Comparison of ENCODE assay signal across 22 cellular contexts in genomic region chr15:47794266-47794914, GRCh38.
DNase-seq lines count a peak whose midpoint lies in the region; ATAC-seq and TF ChIP-seq lines count a peak whose summit lies in the region.
"Had no signal": no experiment of that assay in that cellular context is flagged by ENCODE, and none has a peak within 500 bp of the region (broad histone marks: within the 10 kb centered on the region; RNA-seq: fewer than 3 reads in every experiment).

No MANE protein-coding gene starts in this region.

- no peak overlapping the region for H3K4me2 ChIP-seq in GM23338

- no peaks in the 10 kb centered on the region for H4K20me1 ChIP-seq in GM23338 (replicated peaks; ENCODE audit: insufficient read depth)

- H3F3A ChIP-seq in GM23338 (replicated peaks; ENCODE audit: low read depth) = no peaks in the 10 kb centered on the region

- H2AFZ ChIP-seq in GM23338 = no peak overlapping the region

- H3K27me3 Mint-ChIP-seq in GM23338 (ENCODE audit: insufficient read depth, low read depth, poor library complexity) = peaks cover 3% of the 10 kb centered on the region

- no peaks in the 10 kb centered on the region for H3K9me2 ChIP-seq in GM23338 (ENCODE audit: insufficient read depth)

- H3K4me1 ChIP-seq in GM23338 (ENCODE audit: insufficient read depth) = peaks cover 23% of the 10 kb centered on the region
- H3K4me1 ChIP-seq: colonic mucosa had no signal

- no peaks in the 10 kb centered on the region for H3K36me3 ChIP-seq in GM23338 (ENCODE audit: insufficient read depth)
- H3K36me3 ChIP-seq: colonic mucosa had no signal

- H3K27me3 ChIP-seq in GM23338 (ENCODE audit: insufficient read depth) = no peaks in the 10 kb centered on the region
- H3K27me3 ChIP-seq: colonic mucosa had no signal

- no peaks in the 10 kb centered on the region for H3K9me3 Mint-ChIP-seq in GM23338
- H3K9me3 Mint-ChIP-seq: activated naive CD4-positive, alpha-beta T cell treated with anti-CD3 and anti-CD28 coated beads, Interleukin-2, amount 50 U/mL, for 72 hours; activated T-helper 1 cell treated with anti-CD3 and anti-CD28 coated beads, Interleukin-12 subunit alpha, Interleukin-12 subunit beta, Interleukin-2, Interleukin-4 antibody, amounts not matched to agents 30 ng/mL and 10 ng/mL and 1 ng/mL, durations not matched to agents 14 hours and 24 hours and 36 hours; CD8-positive, alpha-beta T cell; immature natural killer cell had no signal

- H3K4me3 Mint-ChIP-seq in GM23338 = no peak overlapping the region
- H3K4me3 Mint-ChIP-seq: activated T-helper 1 cell treated with anti-CD3 and anti-CD28 coated beads, Interleukin-12 subunit alpha, Interleukin-12 subunit beta, Interleukin-2, Interleukin-4 antibody, amounts not matched to agents 30 ng/mL and 10 ng/mL and 1 ng/mL, durations not matched to agents 14 hours and 24 hours and 36 hours; CD8-positive, alpha-beta T cell; immature natural killer cell; stimulated activated effector memory CD8-positive, alpha-beta T cell treated with anti-CD3 and anti-CD28 coated beads, Interleukin-12 subunit alpha, Interleukin-12 subunit beta, amount 100 ng/mL, for 72 hours had no signal

- no peak overlapping the region for H3K4me3 ChIP-seq in epithelial cell of esophagus (ENCODE audit: low read length)
- no peak overlapping the region for H3K4me3 ChIP-seq in GM23338
- H3K4me3 ChIP-seq: colonic mucosa had no signal

- ATAC-seq in GM18868 (IDR thresholded peaks at IDR 0.05; ENCODE audit: unreplicated experiment) = peak; percentile 53
- no peak for ATAC-seq in GM23338
- ATAC-seq in GM21737 (IDR thresholded peaks at IDR 0.05; ENCODE audit: unreplicated experiment) = no peak
- ATAC-seq: activated naive CD4-positive, alpha-beta T cell treated with anti-CD3 and anti-CD28 coated beads, Interleukin-2, amount 50 U/mL, for 72 hours; CD8-positive, alpha-beta T cell; sciatic nerve; stimulated activated effector memory CD8-positive, alpha-beta T cell treated with anti-CD3 and anti-CD28 coated beads, Interleukin-12 subunit alpha, Interleukin-12 subunit beta, amount 100 ng/mL, for 72 hours had no signal

- H3K4me1 Mint-ChIP-seq in GM23338 = peaks cover 16% of the 10 kb centered on the region
- H3K4me1 Mint-ChIP-seq: immature natural killer cell; stimulated activated effector memory CD8-positive, alpha-beta T cell treated with anti-CD3 and anti-CD28 coated beads, Interleukin-12 subunit alpha, Interleukin-12 subunit beta, amount 100 ng/mL, for 72 hours had no signal

- H3K36me3 Mint-ChIP-seq in GM23338 (ENCODE audit: low read depth) = no peaks in the 10 kb centered on the region
- H3K36me3 Mint-ChIP-seq: activated naive CD4-positive, alpha-beta T cell treated with anti-CD3 and anti-CD28 coated beads, Interleukin-2, amount 50 U/mL, for 72 hours; CD8-positive, alpha-beta T cell; immature natural killer cell; stimulated activated effector memory CD8-positive, alpha-beta T cell treated with anti-CD3 and anti-CD28 coated beads, Interleukin-12 subunit alpha, Interleukin-12 subunit beta, amount 100 ng/mL, for 72 hours had no signal

- DNase-seq in HT1080 (ENCODE audit: low read depth) = peak; percentile 35
- DNase-seq in epithelial cell of esophagus (ENCODE audit: low read depth) = peak; percentile 51
- DNase-seq in putamen (ENCODE audit: low spot score) = peak; percentile 7
- DNase-seq in GM23338 (ENCODE audit: low spot score) = no peak
- no peak for DNase-seq in SKM-1 (lab: John Stamatoyannopoulos, UW; ENCODE audit: unreplicated experiment)
- DNase-seq: activated CD4-positive, alpha-beta T cell treated with anti-CD3 and anti-CD28 coated beads for 48 hours; CD8-positive, alpha-beta T cell; colonic mucosa; DMS53; immature natural killer cell; Kasumi-1; NCI-H1092 treated with DMSO at 0.1 percent for 48 hours; NCI-H2107; NCI-H526; SHP77 treated with DMSO at 0.1 percent for 48 hours; T-helper 1 cell had no signal

- H3K79me2 ChIP-seq in GM23338 (replicated peaks; ENCODE audit: insufficient read depth) = no peaks in the 10 kb centered on the region; the same call in 1 of the 2 replicates

- no peak overlapping the region for H3K27ac Mint-ChIP-seq in GM23338
- H3K27ac Mint-ChIP-seq: activated naive CD4-positive, alpha-beta T cell treated with anti-CD3 and anti-CD28 coated beads, Interleukin-2, amount 50 U/mL, for 72 hours; activated T-helper 1 cell treated with anti-CD3 and anti-CD28 coated beads, Interleukin-12 subunit alpha, Interleukin-12 subunit beta, Interleukin-2, Interleukin-4 antibody, amounts not matched to agents 30 ng/mL and 10 ng/mL and 1 ng/mL, durations not matched to agents 14 hours and 24 hours and 36 hours; CD8-positive, alpha-beta T cell; immature natural killer cell; stimulated activated effector memory CD8-positive, alpha-beta T cell treated with anti-CD3 and anti-CD28 coated beads, Interleukin-12 subunit alpha, Interleukin-12 subunit beta, amount 100 ng/mL, for 72 hours had no signal

- no peak overlapping the region for H3K27ac ChIP-seq in GM23338 (ENCODE audit: low read depth)
- H3K27ac ChIP-seq: colonic mucosa had no signal

- no peak for TF ChIP-seq CTCF in epithelial cell of esophagus (IDR thresholded peaks at IDR 0.05; ENCODE audit: insufficient read depth, low read depth, low read length, missing control alignments)
- no peak for TF ChIP-seq CTCF in GM23338 (conservative IDR thresholded peaks at IDR 0.05; ENCODE audit: low read depth in 2 of 2)

TF ChIP-seq in GM23338, 12 proteins besides CTCF, POLR2A, EP300 and RAD21 (continues in another document):
- no peak for TF ChIP-seq ZNF462 (CRISPR knock-in tag; IDR thresholded peaks at IDR 0.05)

Comparison
In these comparisons a context has a peak if more than half of its experiments do, and no peak if none do; other contexts are left out.
1. DNase-seq: peak in HT1080 (single experiment), epithelial cell of esophagus (single experiment) and putamen (single experiment); none in GM23338 (single experiment) and SKM-1 (single experiment).